Comparison of ENCODE assay signal across 22 cellular contexts in the genomic region with DNA sequence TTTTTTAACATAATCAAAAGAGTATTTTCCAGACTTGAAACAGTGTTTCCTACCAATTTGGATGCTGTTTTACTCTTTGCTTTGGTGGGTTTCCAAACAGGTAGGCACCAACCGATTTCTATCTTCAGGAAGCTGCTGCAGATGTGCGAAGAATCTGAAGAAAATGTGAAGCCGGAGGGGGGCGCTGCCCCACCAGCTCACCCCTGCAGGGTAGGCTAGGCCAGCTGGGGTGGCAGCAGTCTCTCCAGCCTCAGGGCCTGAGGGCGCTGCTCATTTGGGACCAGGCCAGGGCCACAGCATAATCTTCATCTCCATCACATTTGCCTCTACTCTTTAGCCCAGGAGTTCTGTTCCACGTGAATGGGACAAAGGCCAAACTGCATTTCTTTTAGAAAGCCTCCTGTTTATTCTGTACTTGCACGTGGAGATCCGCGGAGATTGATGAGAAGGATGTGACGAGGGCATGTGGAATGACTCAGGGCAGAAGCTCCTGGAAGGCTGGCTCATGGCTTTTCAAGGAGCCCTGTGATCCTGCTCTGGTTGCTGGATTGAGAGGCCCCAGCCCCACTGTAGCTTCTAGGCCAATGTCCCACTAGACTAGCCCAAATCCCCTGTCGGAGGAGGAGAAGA.
DNase-seq lines count a peak whose midpoint lies in the region; ATAC-seq, FAIRE-seq and TF ChIP-seq lines count a peak whose summit lies in the region.
"Had no signal": no experiment of that assay in that cellular context is flagged by ENCODE, and none has a peak within 500 bp of the region (broad histone marks: within the 10 kb centered on the region; RNA-seq: fewer than 3 reads in every experiment).

No MANE protein-coding gene starts in this region.

- in situ Hi-C loops in K562 (cut with MboI): no loop called here

- H3K4me1 ChIP-seq in K562 (replicated peaks in 1 of 2; ENCODE audit: control insufficient read depth in 2 of 2, insufficient read depth in 2 of 2, low read length in 2 of 2) (no peaks in the 10 kb centered on the region), left lung (no peaks in the 10 kb centered on the region), tibial artery (no peaks in the 10 kb centered on the region)

- POLR2A ChIA-PET in K562 (lab: Yijun Ruan, JAX): interaction anchor here (1.1 to 1.4 kb wide), 2 partner anchors 8 to 17 kb away, joined by 3 read pairs; no protein-coding TSS in a partner anchor

- 2% methylated on average over 11 of the region's 11 CpGs for WGBS in K562 (ENCODE audit: insufficient coverage, low coverage, missing lambda C conversion rate)

- TF ChIP-seq POLR2A in K562 (conservative IDR thresholded peaks at IDR 0.05): no peak
- TF ChIP-seq POLR2A in GM12892 (IDR thresholded peaks at IDR 0.05; ENCODE audit: low read depth, low read length): no peak

- TF ChIP-seq CTCF in K562 (IDR thresholded peaks at IDR 0.05 in 2 of 3, conservative IDR thresholded peaks at IDR 0.05 in 1 of 3; ENCODE audit: insufficient read depth in 2 of 3, low read depth in 1 of 3, low read length in 3 of 3): peak; percentile 59 to 74 (median 66); a peak in 5 of 6 replicates
- TF ChIP-seq CTCF in left lung (IDR thresholded peaks at IDR 0.05): no peak
- TF ChIP-seq CTCF in tibial artery (IDR thresholded peaks at IDR 0.05): no peak

- no peak for TF ChIP-seq EP300 in K562 (IDR thresholded peaks at IDR 0.05; ENCODE audit: low read length)

- no TSS peak for BruUV-seq in K562 (replicated peaks; lab: Mats Ljungman, UMichigan)

- H4K20me1 ChIP-seq in K562 (replicated peaks; ENCODE audit: control insufficient read depth, insufficient read depth, low read length): no peaks in the 10 kb centered on the region

- ATAC-seq in K562 (peak; percentile 88), left lung (no peak)
- ATAC-seq: natural killer cell treated with Interleukin-12 subunit alpha and Interleukin-12 subunit beta and Interleukin-15 and Interleukin-18, amount 100 ng/mL, for 72 hours; sciatic nerve had no signal

- no peaks in the 10 kb centered on the region for H3K36me3 ChIP-seq in K562 (ENCODE audit: control insufficient read depth, insufficient read depth, low read length)
- no peaks in the 10 kb centered on the region for H3K36me3 ChIP-seq in left lung
- no peaks in the 10 kb centered on the region for H3K36me3 ChIP-seq in tibial artery
- H3K36me3 ChIP-seq: thoracic aorta had no signal

- peak; percentile 39 to 78; a peak in 3 of 4 replicates for TF ChIP-seq RAD21 in K562 (CRISPR knock-in tag; conservative IDR thresholded peaks at IDR 0.05 in 1 of 2, IDR thresholded peaks at IDR 0.05 in 1 of 2)

- intact Hi-C loops in K562 (cut with micrococcal nuclease) (loop anchor here (10.0 kb wide), 1 partner anchor 109 kb away; no protein-coding TSS in a partner anchor), left lung (cut with DNase I) (no loop called here), tibial artery (cut with DNase I; ENCODE audit: low total_unique reads) (no loop called here)

- no peaks in the 10 kb centered on the region for H3K79me2 ChIP-seq in K562 (ENCODE audit: control insufficient read depth, insufficient read depth, low read length)

- H3K9me1 ChIP-seq in K562 (ENCODE audit: control insufficient read depth, insufficient read depth, low read length): no peaks in the 10 kb centered on the region

- H3K4me3 ChIP-seq in K562 (no peak overlapping the region), left lung (no peak overlapping the region), tibial artery (no peak overlapping the region)
- H3K4me3 ChIP-seq: thoracic aorta had no signal

- no peak overlapping the region for H3K9ac ChIP-seq in K562 (ENCODE audit: insufficient read depth in 1 of 2, low read depth in 2 of 2, low read length in 2 of 2)

- no peaks in the 10 kb centered on the region for H3K9me3 ChIP-seq in K562 (replicated peaks; ENCODE audit: control insufficient read depth, insufficient read depth, low read depth, low read length)
- no peaks in the 10 kb centered on the region for H3K9me3 ChIP-seq in left lung
- no peaks in the 10 kb centered on the region for H3K9me3 ChIP-seq in tibial artery
- H3K9me3 ChIP-seq: thoracic aorta had no signal

- no peak overlapping the region for H2AFZ ChIP-seq in K562 (ENCODE audit: low read depth, low read length)

- FAIRE-seq in K562 (lab: Jason Lieb, UNC): no peak
- no peak for FAIRE-seq in GM12892 (lab: Jason Lieb, UNC)

- CTCF ChIA-PET in K562 (lab: Yijun Ruan, JAX; ENCODE audit: low intra/inter-chr PET ratio): interaction anchor here (0.7 to 1.3 kb wide), 2 partner anchors 202 to 258 kb away, joined by 3 to 5 read pairs; no protein-coding TSS in a partner anchor

- H3K27ac ChIP-seq in K562 (ENCODE audit: extremely low read depth, low read depth, low read length) (no peak overlapping the region), left lung (no peak overlapping the region), tibial artery (no peak overlapping the region)
- H3K27ac ChIP-seq: thoracic aorta had no signal

- no peak overlapping the region for H3K4me2 ChIP-seq in K562 (ENCODE audit: insufficient read depth, low read length)

- DNase-seq in EH (ENCODE audit: low read depth) (peak; percentile 66), HuH-7 (ENCODE audit: low spot score) (peak; percentile 15), K562 (ENCODE audit: extremely low read depth in 1 of 4, low spot score in 3 of 4) (peak; percentile 12 to 56 (median 28)), islet precursor cell (peak; percentile 53), left lung (no peak), GM12892 (ENCODE audit: insufficient read length) (no peak), tibial artery (no peak)
- no peak for DNase-seq in activated CD4-positive, alpha-beta T cell treated with anti-CD3 and anti-CD28 coated beads for 48 hours
- DNase-seq: activated CD4-positive, alpha-beta T cell treated with anti-CD3 and anti-CD28 coated beads, Interleukin-2, amount 10 ng/mL, durations not matched to agents 7 days and 5 days; activated CD8-positive, alpha-beta memory T cell treated with anti-CD3 and anti-CD28 coated beads, Interleukin-2, amount 50 U/mL, for 4 hours; activated effector memory CD4-positive, alpha-beta T cell treated with anti-CD3 and anti-CD28 coated beads, Interleukin-2, amount 50 U/mL, for 16 hours; CD4-positive, alpha-beta memory T cell; foreskin melanocyte; HCEC 1CT; hippocampal formation; midbrain; NCI-H1436; NCI-H526; SIG-M5 had no signal

- H3K27me3 ChIP-seq in K562 (ENCODE audit: control insufficient read depth in 2 of 2, insufficient read depth in 2 of 2, low read length in 2 of 2) (peaks cover 6 to 17% of the 10 kb centered on the region in 2 experiments; a peak in 3 of 5 replicates), left lung (peaks cover 0 to 4% of the 10 kb centered on the region in 2 donors), tibial artery (peaks cover 0 to 6% of the 10 kb centered on the region in 2 donors)

TF ChIP-seq in K562, 482 proteins besides CTCF, POLR2A, EP300 and RAD21:
- TF ChIP-seq, protein P1, sequence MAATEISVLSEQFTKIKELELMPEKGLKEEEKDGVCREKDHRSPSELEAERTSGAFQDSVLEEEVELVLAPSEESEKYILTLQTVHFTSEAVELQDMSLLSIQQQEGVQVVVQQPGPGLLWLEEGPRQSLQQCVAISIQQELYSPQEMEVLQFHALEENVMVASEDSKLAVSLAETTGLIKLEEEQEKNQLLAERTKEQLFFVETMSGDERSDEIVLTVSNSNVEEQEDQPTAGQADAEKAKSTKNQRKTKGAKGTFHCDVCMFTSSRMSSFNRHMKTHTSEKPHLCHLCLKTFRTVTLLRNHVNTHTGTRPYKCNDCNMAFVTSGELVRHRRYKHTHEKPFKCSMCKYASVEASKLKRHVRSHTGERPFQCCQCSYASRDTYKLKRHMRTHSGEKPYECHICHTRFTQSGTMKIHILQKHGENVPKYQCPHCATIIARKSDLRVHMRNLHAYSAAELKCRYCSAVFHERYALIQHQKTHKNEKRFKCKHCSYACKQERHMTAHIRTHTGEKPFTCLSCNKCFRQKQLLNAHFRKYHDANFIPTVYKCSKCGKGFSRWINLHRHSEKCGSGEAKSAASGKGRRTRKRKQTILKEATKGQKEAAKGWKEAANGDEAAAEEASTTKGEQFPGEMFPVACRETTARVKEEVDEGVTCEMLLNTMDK (IDR thresholded peaks at IDR 0.05; ENCODE audit: borderline replicate concordance, insufficient read depth, low read depth, low read length, poor library complexity, severe bottlenecking): peak; percentile 18
- no peak for TF ChIP-seq MYNN (IDR thresholded peaks at IDR 0.05)
- no peak for TF ChIP-seq MYNN (CRISPR knock-in tag; IDR thresholded peaks at IDR 0.05)
- TF ChIP-seq SMC3 (conservative IDR thresholded peaks at IDR 0.05; ENCODE audit: insufficient read depth, low read depth, low read length): 0 out of 2 replicates have a peak, but pooled peaks have one; percentile 24
- peak; percentile 36 for TF ChIP-seq CTBP1 (IDR thresholded peaks at IDR 0.05; ENCODE audit: borderline replicate concordance)

Comparison
In these comparisons a context has a peak if more than half of its experiments do, and no peak if none do; other contexts are left out.
1. DNase-seq: peak in EH (single experiment), HuH-7 (single experiment), K562 (4 of 4) and islet precursor cell (single experiment); none in left lung (0 of 2), GM12892 (single experiment), activated CD4-positive, alpha-beta T cell treated with anti-CD3 and anti-CD28 coated beads for 48 hours (single experiment) and tibial artery (0 of 2).
2. CTCF ChIP-seq: peak in K562 (3 of 3); none in left lung (0 of 2) and tibial artery (0 of 2).